Comparison of ENCODE assay signal across 20 cellular contexts in the genomic region with DNA sequence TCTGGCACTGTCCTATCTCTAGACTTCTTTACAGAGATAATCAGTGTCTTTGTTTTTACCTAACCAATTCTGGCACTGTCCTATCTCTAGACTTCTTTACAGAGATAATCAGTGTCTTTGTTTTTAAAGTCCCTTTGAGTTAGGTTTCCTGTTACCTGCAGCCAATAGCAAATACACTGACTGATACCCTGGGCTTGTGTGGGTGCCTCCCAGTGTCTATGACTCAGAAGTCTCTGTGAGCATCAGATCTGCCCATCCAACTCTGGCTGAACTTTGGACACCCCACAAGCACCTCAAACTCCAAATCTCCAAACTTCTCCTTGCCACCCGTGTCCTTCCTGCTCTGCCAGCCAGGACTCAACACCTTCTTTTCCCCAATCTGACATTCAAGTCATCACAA. TPM values are rescaled to one million over a fixed set of nuclear protein-coding genes. Genes with fewer than 3 reads are reported as not detected.
DNase-seq lines count a peak whose midpoint lies in the region; ATAC-seq lines count a peak whose summit lies in the region.
"Had no signal": no experiment of that assay in that cellular context is flagged by ENCODE, and none has a peak within 500 bp of the region (broad histone marks: within the 10 kb centered on the region; RNA-seq: fewer than 3 reads in every experiment).

No MANE protein-coding gene starts in this region.

- H3K9me3 Mint-ChIP-seq in immature natural killer cell, result no peaks in the 10 kb centered on the region
- H3K9me3 Mint-ChIP-seq: CD4-positive, alpha-beta memory T cell; stimulated activated naive CD8-positive, alpha-beta T cell treated with anti-CD3 and anti-CD28 coated beads, Interleukin-15, Interleukin-2, amounts not matched to agents 100 ng/mL and 50 ng/mL, for 24 hours; T-helper 2 cell treated with Interferon-gamma antibody and Interleukin-4, amounts not matched to agents 5 μg/mL and 100 μg/mL, for 36 hours; WTC11 had no signal

- no peak overlapping the region for H3K4me3 Mint-ChIP-seq in immature natural killer cell
- H3K4me3 Mint-ChIP-seq: CD4-positive, alpha-beta memory T cell; stimulated activated naive CD8-positive, alpha-beta T cell treated with anti-CD3 and anti-CD28 coated beads, Interleukin-15, Interleukin-2, amounts not matched to agents 100 ng/mL and 50 ng/mL, for 24 hours; T-helper 2 cell treated with Interferon-gamma antibody and Interleukin-4, amounts not matched to agents 5 μg/mL and 100 μg/mL, for 36 hours; WTC11 had no signal

- H3K27ac Mint-ChIP-seq in immature natural killer cell, result peak overlapping the region in 3 of 6 donors; percentile 5 to 89 (median 41)
- H3K27ac Mint-ChIP-seq: stimulated activated naive CD8-positive, alpha-beta T cell treated with anti-CD3 and anti-CD28 coated beads, Interleukin-15, Interleukin-2, amounts not matched to agents 100 ng/mL and 50 ng/mL, for 24 hours; T-helper 2 cell treated with Interferon-gamma antibody and Interleukin-4, amounts not matched to agents 5 μg/mL and 100 μg/mL, for 36 hours; WTC11 had no signal

- peaks cover 0 to 11% (median 3%) of the 10 kb centered on the region in 3 donors for H3K36me3 Mint-ChIP-seq in immature natural killer cell
- H3K36me3 Mint-ChIP-seq: WTC11 had no signal

- peak; percentile 28 for DNase-seq in A172 (ENCODE audit: low spot score)
- DNase-seq in EH (ENCODE audit: low read depth), result peak; percentile 6
- DNase-seq in SW480 (ENCODE audit: low spot score), result peak; percentile 20
- DNase-seq in iris pigment epithelial cell (ENCODE audit: low read depth), result peak; percentile 41
- no peak for DNase-seq in immature natural killer cell
- DNase-seq: activated effector memory CD4-positive, alpha-beta T cell treated with Interleukin-2 at 50 U/mL for 16 hours; amygdala; CD4-positive, alpha-beta memory T cell; effector CD8-positive, alpha-beta T cell; lower lobe of right lung; NCI-H187 treated with DMSO at 0.1 percent for 48 hours; NCI-H2227 treated with DMSO at 0.1 percent for 48 hours; trophoblast cell had no signal

- ATAC-seq in HG03520 (IDR thresholded peaks at IDR 0.05; ENCODE audit: unreplicated experiment) (no peak), GM18873 (IDR thresholded peaks at IDR 0.05; ENCODE audit: low FRiP score, unreplicated experiment) (no peak), GM21619 (IDR thresholded peaks at IDR 0.05; ENCODE audit: unreplicated experiment) (no peak)
- ATAC-seq: lower lobe of right lung, sciatic nerve, WTC11 had no signal

- H3K27me3 Mint-ChIP-seq in immature natural killer cell (ENCODE audit: low read depth in 3 of 3), result peaks cover 0 to 2% (median 0%) of the 10 kb centered on the region in 3 donors
- H3K27me3 Mint-ChIP-seq: CD4-positive, alpha-beta memory T cell; stimulated activated naive CD8-positive, alpha-beta T cell treated with anti-CD3 and anti-CD28 coated beads, Interleukin-15, Interleukin-2, amounts not matched to agents 100 ng/mL and 50 ng/mL, for 24 hours had no signal

- peaks cover 11 to 23% of the 10 kb centered on the region in 2 donors for H3K4me1 Mint-ChIP-seq in immature natural killer cell

RNA-seq across cellular contexts. Expression of a gene that starts 30.4 kb away (rescaled TPM):
- total RNA-seq in A172 (2014; rRNA removed; shearing (Covaris generic)), result 40.9 and 42.3 TPM in 2 replicates
- 10 to 100 TPM; 24.1 to 28.0 (median 25.4) TPM for polyA plus RNA-seq in immature natural killer cell

Comparison
In these comparisons a context has a peak if more than half of its experiments do, and no peak if none do; other contexts are left out.
1. DNase-seq: peak in A172 (single experiment), EH (single experiment), SW480 (single experiment) and iris pigment epithelial cell (single experiment); none in immature natural killer cell (0 of 3).